In genomic region chr3:72517325-72517724, GRCh38 we compare ENCODE assay signal across 2 cellular contexts.
TF ChIP-seq lines count a peak whose summit lies in the region.

No MANE protein-coding gene starts in this region.

TF ChIP-seq in K562, 482 proteins besides CTCF, POLR2A, EP300 and RAD21 (continued from another document):
- TF ChIP-seq ZBTB7A (IDR thresholded peaks at IDR 0.05; ENCODE audit: borderline replicate concordance, control insufficient read depth, low read depth, low read length) (no peak), HMGXB4 (CRISPR knock-in tag; IDR thresholded peaks at IDR 0.05) (no peak), CC2D1A (IDR thresholded peaks at IDR 0.05) (no peak)
- TF ChIP-seq, protein P1, sequence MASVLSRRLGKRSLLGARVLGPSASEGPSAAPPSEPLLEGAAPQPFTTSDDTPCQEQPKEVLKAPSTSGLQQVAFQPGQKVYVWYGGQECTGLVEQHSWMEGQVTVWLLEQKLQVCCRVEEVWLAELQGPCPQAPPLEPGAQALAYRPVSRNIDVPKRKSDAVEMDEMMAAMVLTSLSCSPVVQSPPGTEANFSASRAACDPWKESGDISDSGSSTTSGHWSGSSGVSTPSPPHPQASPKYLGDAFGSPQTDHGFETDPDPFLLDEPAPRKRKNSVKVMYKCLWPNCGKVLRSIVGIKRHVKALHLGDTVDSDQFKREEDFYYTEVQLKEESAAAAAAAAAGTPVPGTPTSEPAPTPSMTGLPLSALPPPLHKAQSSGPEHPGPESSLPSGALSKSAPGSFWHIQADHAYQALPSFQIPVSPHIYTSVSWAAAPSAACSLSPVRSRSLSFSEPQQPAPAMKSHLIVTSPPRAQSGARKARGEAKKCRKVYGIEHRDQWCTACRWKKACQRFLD (CRISPR knock-in tag; IDR thresholded peaks at IDR 0.05), result no peak
TF ChIP-seq in K562: peak in this region for 0.

TF ChIP-seq in GM23338, 12 proteins besides CTCF, POLR2A, EP300 and RAD21 (continued from another document):
- TF ChIP-seq, protein P2, sequence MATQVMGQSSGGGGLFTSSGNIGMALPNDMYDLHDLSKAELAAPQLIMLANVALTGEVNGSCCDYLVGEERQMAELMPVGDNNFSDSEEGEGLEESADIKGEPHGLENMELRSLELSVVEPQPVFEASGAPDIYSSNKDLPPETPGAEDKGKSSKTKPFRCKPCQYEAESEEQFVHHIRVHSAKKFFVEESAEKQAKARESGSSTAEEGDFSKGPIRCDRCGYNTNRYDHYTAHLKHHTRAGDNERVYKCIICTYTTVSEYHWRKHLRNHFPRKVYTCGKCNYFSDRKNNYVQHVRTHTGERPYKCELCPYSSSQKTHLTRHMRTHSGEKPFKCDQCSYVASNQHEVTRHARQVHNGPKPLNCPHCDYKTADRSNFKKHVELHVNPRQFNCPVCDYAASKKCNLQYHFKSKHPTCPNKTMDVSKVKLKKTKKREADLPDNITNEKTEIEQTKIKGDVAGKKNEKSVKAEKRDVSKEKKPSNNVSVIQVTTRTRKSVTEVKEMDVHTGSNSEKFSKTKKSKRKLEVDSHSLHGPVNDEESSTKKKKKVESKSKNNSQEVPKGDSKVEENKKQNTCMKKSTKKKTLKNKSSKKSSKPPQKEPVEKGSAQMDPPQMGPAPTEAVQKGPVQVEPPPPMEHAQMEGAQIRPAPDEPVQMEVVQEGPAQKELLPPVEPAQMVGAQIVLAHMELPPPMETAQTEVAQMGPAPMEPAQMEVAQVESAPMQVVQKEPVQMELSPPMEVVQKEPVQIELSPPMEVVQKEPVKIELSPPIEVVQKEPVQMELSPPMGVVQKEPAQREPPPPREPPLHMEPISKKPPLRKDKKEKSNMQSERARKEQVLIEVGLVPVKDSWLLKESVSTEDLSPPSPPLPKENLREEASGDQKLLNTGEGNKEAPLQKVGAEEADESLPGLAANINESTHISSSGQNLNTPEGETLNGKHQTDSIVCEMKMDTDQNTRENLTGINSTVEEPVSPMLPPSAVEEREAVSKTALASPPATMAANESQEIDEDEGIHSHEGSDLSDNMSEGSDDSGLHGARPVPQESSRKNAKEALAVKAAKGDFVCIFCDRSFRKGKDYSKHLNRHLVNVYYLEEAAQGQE (IDR thresholded peaks at IDR 0.05; ENCODE audit: unreplicated experiment), result no peak
- TF ChIP-seq EZH2phosphoT487 (IDR thresholded peaks at IDR 0.05; ENCODE audit: unreplicated experiment) (no peak), EZH2 (IDR thresholded peaks at IDR 0.05; ENCODE audit: low read depth, unreplicated experiment) (no peak), CREB1 (CRISPR knock-in tag; IDR thresholded peaks at IDR 0.05; ENCODE audit: low read depth) (no peak), STAT1 (IDR thresholded peaks at IDR 0.05; ENCODE audit: unreplicated experiment) (no peak), ZNF331 (CRISPR knock-in tag; IDR thresholded peaks at IDR 0.05; ENCODE audit: low read depth) (no peak)
- TF ChIP-seq, protein P3, sequence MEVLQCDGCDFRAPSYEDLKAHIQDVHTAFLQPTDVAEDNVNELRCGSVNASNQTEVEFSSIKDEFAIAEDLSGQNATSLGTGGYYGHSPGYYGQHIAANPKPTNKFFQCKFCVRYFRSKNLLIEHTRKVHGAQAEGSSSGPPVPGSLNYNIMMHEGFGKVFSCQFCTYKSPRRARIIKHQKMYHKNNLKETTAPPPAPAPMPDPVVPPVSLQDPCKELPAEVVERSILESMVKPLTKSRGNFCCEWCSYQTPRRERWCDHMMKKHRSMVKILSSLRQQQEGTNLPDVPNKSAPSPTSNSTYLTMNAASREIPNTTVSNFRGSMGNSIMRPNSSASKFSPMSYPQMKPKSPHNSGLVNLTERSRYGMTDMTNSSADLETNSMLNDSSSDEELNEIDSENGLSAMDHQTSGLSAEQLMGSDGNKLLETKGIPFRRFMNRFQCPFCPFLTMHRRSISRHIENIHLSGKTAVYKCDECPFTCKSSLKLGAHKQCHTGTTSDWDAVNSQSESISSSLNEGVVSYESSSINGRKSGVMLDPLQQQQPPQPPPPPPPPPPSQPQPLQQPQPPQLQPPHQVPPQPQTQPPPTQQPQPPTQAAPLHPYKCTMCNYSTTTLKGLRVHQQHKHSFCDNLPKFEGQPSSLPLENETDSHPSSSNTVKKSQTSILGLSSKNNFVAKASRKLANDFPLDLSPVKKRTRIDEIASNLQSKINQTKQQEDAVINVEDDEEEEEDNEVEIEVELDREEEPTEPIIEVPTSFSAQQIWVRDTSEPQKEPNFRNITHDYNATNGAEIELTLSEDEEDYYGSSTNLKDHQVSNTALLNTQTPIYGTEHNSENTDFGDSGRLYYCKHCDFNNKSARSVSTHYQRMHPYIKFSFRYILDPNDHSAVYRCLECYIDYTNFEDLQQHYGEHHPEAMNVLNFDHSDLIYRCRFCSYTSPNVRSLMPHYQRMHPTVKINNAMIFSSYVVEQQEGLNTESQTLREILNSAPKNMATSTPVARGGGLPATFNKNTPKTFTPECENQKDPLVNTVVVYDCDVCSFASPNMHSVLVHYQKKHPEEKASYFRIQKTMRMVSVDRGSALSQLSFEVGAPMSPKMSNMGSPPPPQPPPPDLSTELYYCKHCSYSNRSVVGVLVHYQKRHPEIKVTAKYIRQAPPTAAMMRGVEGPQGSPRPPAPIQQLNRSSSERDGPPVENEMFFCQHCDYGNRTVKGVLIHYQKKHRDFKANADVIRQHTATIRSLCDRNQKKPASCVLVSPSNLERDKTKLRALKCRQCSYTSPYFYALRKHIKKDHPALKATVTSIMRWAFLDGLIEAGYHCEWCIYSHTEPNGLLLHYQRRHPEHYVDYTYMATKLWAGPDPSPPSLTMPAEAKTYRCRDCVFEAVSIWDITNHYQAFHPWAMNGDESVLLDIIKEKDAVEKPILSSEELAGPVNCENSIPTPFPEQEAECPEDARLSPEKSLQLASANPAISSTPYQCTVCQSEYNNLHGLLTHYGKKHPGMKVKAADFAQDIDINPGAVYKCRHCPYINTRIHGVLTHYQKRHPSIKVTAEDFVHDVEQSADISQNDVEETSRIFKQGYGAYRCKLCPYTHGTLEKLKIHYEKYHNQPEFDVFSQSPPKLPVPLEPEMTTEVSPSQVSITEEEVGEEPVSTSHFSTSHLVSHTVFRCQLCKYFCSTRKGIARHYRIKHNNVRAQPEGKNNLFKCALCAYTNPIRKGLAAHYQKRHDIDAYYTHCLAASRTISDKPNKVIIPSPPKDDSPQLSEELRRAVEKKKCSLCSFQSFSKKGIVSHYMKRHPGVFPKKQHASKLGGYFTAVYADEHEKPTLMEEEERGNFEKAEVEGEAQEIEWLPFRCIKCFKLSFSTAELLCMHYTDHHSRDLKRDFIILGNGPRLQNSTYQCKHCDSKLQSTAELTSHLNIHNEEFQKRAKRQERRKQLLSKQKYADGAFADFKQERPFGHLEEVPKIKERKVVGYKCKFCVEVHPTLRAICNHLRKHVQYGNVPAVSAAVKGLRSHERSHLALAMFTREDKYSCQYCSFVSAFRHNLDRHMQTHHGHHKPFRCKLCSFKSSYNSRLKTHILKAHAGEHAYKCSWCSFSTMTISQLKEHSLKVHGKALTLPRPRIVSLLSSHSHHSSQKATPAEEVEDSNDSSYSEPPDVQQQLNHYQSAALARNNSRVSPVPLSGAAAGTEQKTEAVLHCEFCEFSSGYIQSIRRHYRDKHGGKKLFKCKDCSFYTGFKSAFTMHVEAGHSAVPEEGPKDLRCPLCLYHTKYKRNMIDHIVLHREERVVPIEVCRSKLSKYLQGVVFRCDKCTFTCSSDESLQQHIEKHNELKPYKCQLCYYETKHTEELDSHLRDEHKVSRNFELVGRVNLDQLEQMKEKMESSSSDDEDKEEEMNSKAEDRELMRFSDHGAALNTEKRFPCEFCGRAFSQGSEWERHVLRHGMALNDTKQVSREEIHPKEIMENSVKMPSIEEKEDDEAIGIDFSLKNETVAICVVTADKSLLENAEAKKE (CRISPR knock-in tag; IDR thresholded peaks at IDR 0.05), result no peak
